In the genomic region with DNA sequence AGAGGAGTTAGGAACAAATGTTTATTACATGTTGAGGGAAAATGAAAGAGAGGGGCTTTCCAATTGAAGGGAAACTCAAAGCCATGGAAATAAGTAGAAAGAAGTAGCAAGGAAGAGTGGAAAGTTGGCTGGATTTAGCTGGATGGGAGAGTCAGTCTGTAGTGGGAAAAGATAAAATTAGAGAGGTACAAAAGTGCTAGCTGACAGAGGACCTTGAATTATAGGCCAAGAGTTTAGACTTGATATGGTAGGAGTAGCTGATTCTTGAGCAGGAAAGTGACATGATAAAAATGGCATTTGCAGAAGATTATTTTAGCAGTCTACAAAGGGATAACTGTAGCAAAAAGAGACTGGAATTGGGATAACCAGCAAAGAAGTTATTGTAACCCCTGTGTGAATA, we compare ENCODE assay signal across 21 cellular contexts.
"Had no signal": no experiment of that assay in that cellular context is flagged by ENCODE, and none has a peak within 500 bp of the region (broad histone marks: within the 10 kb centered on the region; RNA-seq: fewer than 3 reads in every experiment).

No MANE protein-coding gene starts in this region.

- H3K4me3 ChIP-seq: coronary artery, dorsolateral prefrontal cortex, esophagus muscularis mucosa, gastroesophageal sphincter, heart left ventricle, hepatocyte, left lung, lower lobe of right lung had no signal

- H3K9me3 ChIP-seq: esophagus muscularis mucosa, gastroesophageal sphincter, left lung, lower lobe of right lung had no signal

- H3K4me3 Mint-ChIP-seq: immature natural killer cell; naive thymus-derived CD4-positive, alpha-beta T cell; natural killer cell had no signal

- DNase-seq: dermis blood vessel endothelial cell; dorsolateral prefrontal cortex; effector CD4-positive, alpha-beta T cell; effector memory CD4-positive, alpha-beta T cell; foreskin keratinocyte; heart left ventricle; hypothalamus; immature natural killer cell; islet precursor cell; kidney; kidney glomerular epithelial cell; left lung; lower lobe of right lung; mesenchymal stem cell; midbrain; naive thymus-derived CD4-positive, alpha-beta T cell; natural killer cell had no signal

- H3K4me1 ChIP-seq: esophagus muscularis mucosa, foreskin keratinocyte, gastroesophageal sphincter, heart left ventricle, left lung, lower lobe of right lung had no signal

- H3K27ac ChIP-seq: coronary artery, dorsolateral prefrontal cortex, esophagus muscularis mucosa, foreskin keratinocyte, gastroesophageal sphincter, heart left ventricle, hepatocyte, left lung, lower lobe of right lung had no signal

- H3K36me3 Mint-ChIP-seq: immature natural killer cell; naive thymus-derived CD4-positive, alpha-beta T cell; natural killer cell had no signal

- H3K27me3 ChIP-seq: dorsolateral prefrontal cortex, esophagus muscularis mucosa, foreskin keratinocyte, gastroesophageal sphincter, heart left ventricle, hepatocyte, left lung had no signal

- H3K27me3 Mint-ChIP-seq: naive thymus-derived CD4-positive, alpha-beta T cell had no signal

- H3K4me1 Mint-ChIP-seq: immature natural killer cell; naive thymus-derived CD4-positive, alpha-beta T cell; natural killer cell had no signal

- H3K36me3 ChIP-seq: esophagus muscularis mucosa, gastroesophageal sphincter, heart left ventricle, left lung, lower lobe of right lung had no signal

- H3K27ac Mint-ChIP-seq: immature natural killer cell; naive thymus-derived CD4-positive, alpha-beta T cell; natural killer cell had no signal

- ATAC-seq: foreskin keratinocyte; gastroesophageal sphincter; left lung; lower lobe of right lung; naive thymus-derived CD4-positive, alpha-beta T cell; natural killer cell had no signal
